8 cellular contexts compared by ENCODE assay signal in the genomic region with DNA sequence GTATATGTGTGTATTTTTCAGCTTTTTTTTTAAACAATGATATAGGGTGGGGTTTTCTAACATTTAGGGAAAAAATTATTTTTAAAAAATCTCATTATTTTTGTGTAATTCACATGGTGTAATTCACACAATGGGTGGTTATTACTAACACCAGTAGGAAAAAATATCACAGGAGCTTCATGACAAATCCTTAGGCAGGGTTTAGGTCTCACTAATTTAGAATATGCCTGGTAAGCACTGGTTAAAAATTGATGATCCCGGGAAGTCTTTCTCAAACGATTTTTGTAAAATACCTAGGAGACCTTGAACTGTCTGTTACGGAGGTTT. TPM values are rescaled to one million over a fixed set of nuclear protein-coding genes. Genes with fewer than 3 reads are reported as not detected.
DNase-seq lines count a peak whose midpoint lies in the region; ATAC-seq and TF ChIP-seq lines count a peak whose summit lies in the region.

No MANE protein-coding gene starts in this region.

- peaks cover 38% of the 10 kb centered on the region for H3K4me1 ChIP-seq in lower lobe of right lung
- H3K4me1 ChIP-seq in tibial nerve = peaks cover 0 to 44% (median 24%) of the 10 kb centered on the region in 4 donors

- no peaks in the 10 kb centered on the region for H3K27me3 ChIP-seq in lower lobe of right lung (ENCODE audit: low read depth)
- no peaks in the 10 kb centered on the region for H3K27me3 ChIP-seq in tibial nerve

- H3K36me3 ChIP-seq in lower lobe of right lung = no peaks in the 10 kb centered on the region
- no peaks in the 10 kb centered on the region for H3K36me3 ChIP-seq in tibial nerve

- H3K27ac ChIP-seq in lower lobe of right lung = peak overlapping the region; percentile 85
- H3K27ac ChIP-seq in tibial nerve = peak overlapping the region; percentile 85 to 94 (median 86)

- 0 to 2% methylated on average over 3 of the region's 3 CpGs for WGBS in tibial nerve, 2 donors

- peaks cover 43% of the 10 kb centered on the region for H3K4me1 Mint-ChIP-seq in activated T-cell treated with anti-CD3 and anti-CD28 coated beads, Interleukin-2, amount 50 U/mL, for 24 hours (ENCODE audit: low read depth)

- no peak for TF ChIP-seq POLR2A in tibial nerve (IDR thresholded peaks at IDR 0.05)

- no peaks in the 10 kb centered on the region for H3K27me3 Mint-ChIP-seq in activated T-cell treated with anti-CD3 and anti-CD28 coated beads, Interleukin-2, amount 50 U/mL, for 24 hours

- TF ChIP-seq CTCF in lower lobe of right lung (IDR thresholded peaks at IDR 0.05) (no peak), tibial nerve (IDR thresholded peaks at IDR 0.05) (no peak)

- ATAC-seq in activated naive CD4-positive, alpha-beta T cell treated with anti-CD3 and anti-CD28 coated beads, Interleukin-2, amount 50 U/mL, for 72 hours = peak in 1 of 2 donors; percentile 50
- ATAC-seq in lower lobe of right lung = no peak

- DNase-seq in activated T-cell treated with anti-CD3 and anti-CD28 coated beads, Interleukin-2, amount 50 U/mL, for 24 hours = no peak
- no peak for DNase-seq in activated T-cell treated with anti-CD3 and anti-CD28 coated beads, Interleukin-2, amount 50 U/mL, for 48 hours
- no peak for DNase-seq in activated naive CD4-positive, alpha-beta T cell treated with anti-CD3 and anti-CD28 coated beads, Interleukin-2, amount 50 U/mL, for 72 hours (ENCODE audit: low spot score in 2 of 2)
- DNase-seq in lower lobe of right lung (no peak), tibial nerve (ENCODE audit: low spot score in 2 of 2) (no peak), NCI-H1694 treated with DMSO at 0.1 percent for 48 hours (lab: John Stamatoyannopoulos, UW) (no peak), medulla oblongata (ENCODE audit: extremely low spot score) (no peak)
- DNase-seq in stimulated activated CD4-positive, alpha-beta T cell treated with anti-CD3 and anti-CD28 coated beads, Interleukin-1b, Interleukin-23, amount 100 ng/mL, for 48 hours = no peak

- no peaks in the 10 kb centered on the region for H3K9me3 Mint-ChIP-seq in activated T-cell treated with anti-CD3 and anti-CD28 coated beads, Interleukin-2, amount 50 U/mL, for 24 hours
- no peaks in the 10 kb centered on the region for H3K9me3 Mint-ChIP-seq in activated naive CD4-positive, alpha-beta T cell treated with anti-CD3 and anti-CD28 coated beads, Interleukin-2, amount 50 U/mL, for 72 hours

- H3K9me3 ChIP-seq in lower lobe of right lung (no peaks in the 10 kb centered on the region), tibial nerve (no peaks in the 10 kb centered on the region)

- no peaks in the 10 kb centered on the region for H3K36me3 Mint-ChIP-seq in activated T-cell treated with anti-CD3 and anti-CD28 coated beads, Interleukin-2, amount 50 U/mL, for 24 hours (ENCODE audit: low read depth)
- H3K36me3 Mint-ChIP-seq in activated naive CD4-positive, alpha-beta T cell treated with anti-CD3 and anti-CD28 coated beads, Interleukin-2, amount 50 U/mL, for 72 hours = no peaks in the 10 kb centered on the region

- no peak for TF ChIP-seq EP300 in tibial nerve (IDR thresholded peaks at IDR 0.05)

- peak overlapping the region; percentile 77 for H3K4me3 Mint-ChIP-seq in activated T-cell treated with anti-CD3 and anti-CD28 coated beads, Interleukin-2, amount 50 U/mL, for 24 hours

- intact Hi-C loops in lower lobe of right lung (cut with DNase I) = no loop called here

- peak overlapping the region; percentile 96 for H3K27ac Mint-ChIP-seq in activated T-cell treated with anti-CD3 and anti-CD28 coated beads, Interleukin-2, amount 50 U/mL, for 24 hours
- H3K27ac Mint-ChIP-seq in activated naive CD4-positive, alpha-beta T cell treated with anti-CD3 and anti-CD28 coated beads, Interleukin-2, amount 50 U/mL, for 72 hours = peak overlapping the region; percentile 93

- peak overlapping the region; percentile 43 for H3K4me3 ChIP-seq in lower lobe of right lung
- peak overlapping the region; percentile 15 to 38 (median 22) for H3K4me3 ChIP-seq in tibial nerve

RNA-seq across cellular contexts. Expression of a gene that starts 29.5 kb away (rescaled TPM):
- total RNA-seq in activated naive CD4-positive, alpha-beta T cell treated with anti-CD3 and anti-CD28 coated beads, Interleukin-2, amount 50 U/mL, for 72 hours = 10 to 100 TPM; 58.6 to 62.0 TPM
- 44.8 TPM for total RNA-seq in lower lobe of right lung
- total RNA-seq in tibial nerve = 10 to 100 TPM; 21.4 to 24.3 (median 23.1) TPM
